ENCODE assay signal across 27 cellular contexts in genomic region chr7:41336981-41337380, GRCh38.
"Had no signal": no experiment of that assay in that cellular context is flagged by ENCODE, and none has a peak within 500 bp of the region (broad histone marks: within the 10 kb centered on the region; RNA-seq: fewer than 3 reads in every experiment).

No MANE protein-coding gene starts in this region.

- H3K4me1 ChIP-seq: breast epithelium, thyroid gland, upper lobe of right lung had no signal

- H3K4me3 Mint-ChIP-seq: activated CD4-positive, alpha-beta T cell treated with anti-CD3 and anti-CD28 coated beads for 36 hours; activated naive CD8-positive, alpha-beta T cell; activated T-cell treated with anti-CD3 and anti-CD28 coated beads, Interleukin-2, amount 50 U/mL, for 24 hours; activated T-helper 17 cell treated with anti-CD3 and anti-CD28 coated beads, Interleukin-2, amount 50 U/mL, for 72 hours; central memory CD8-positive, alpha-beta T cell; effector memory CD8-positive, alpha-beta T cell; memory B cell; naive thymus-derived CD4-positive, alpha-beta T cell; neural crest cell; WTC11 had no signal

- H3K9me3 ChIP-seq: breast epithelium, mucosa of descending colon, thyroid gland, upper lobe of right lung had no signal

- ATAC-seq: activated CD4-positive, alpha-beta T cell treated with anti-CD3 and anti-CD28 coated beads for 36 hours; activated T-helper 17 cell treated with anti-CD3 and anti-CD28 coated beads, Interleukin-2, amount 50 U/mL, for 72 hours; effector memory CD8-positive, alpha-beta T cell; left cardiac atrium; mucosa of descending colon; naive thymus-derived CD4-positive, alpha-beta T cell; stimulated activated naive CD8-positive, alpha-beta T cell treated with anti-CD3 and anti-CD28 coated beads, Interleukin-15, Interleukin-2, amounts not matched to agents 100 U/mL and 50 U/mL, for 24 hours; upper lobe of right lung; WTC11 had no signal

- H3K36me3 ChIP-seq: breast epithelium, thyroid gland, upper lobe of right lung had no signal

- H3K27me3 Mint-ChIP-seq: activated CD4-positive, alpha-beta T cell treated with anti-CD3 and anti-CD28 coated beads for 36 hours; activated naive CD8-positive, alpha-beta T cell; activated T-cell treated with anti-CD3 and anti-CD28 coated beads, Interleukin-2, amount 50 U/mL, for 24 hours; activated T-helper 17 cell treated with anti-CD3 and anti-CD28 coated beads, Interleukin-2, amount 50 U/mL, for 72 hours; central memory CD8-positive, alpha-beta T cell; effector memory CD8-positive, alpha-beta T cell; naive thymus-derived CD4-positive, alpha-beta T cell; progenitor cell of endocrine pancreas had no signal

- DNase-seq: activated CD4-positive, alpha-beta T cell treated with anti-CD3 and anti-CD28 coated beads for 36 hours; activated CD4-positive, alpha-beta T cell treated with anti-CD3 and anti-CD28 coated beads, Interleukin-2, amount 50 U/mL, for 4 hours; activated CD8-positive, alpha-beta memory T cell treated with anti-CD3 and anti-CD28 coated beads for 24 hours; activated CD8-positive, alpha-beta memory T cell treated with anti-CD3 and anti-CD28 coated beads, Interleukin-2, amount 50 U/mL, for 4 hours; activated T-cell treated with anti-CD3 and anti-CD28 coated beads, Interleukin-2, amount 50 U/mL, for 24 hours; dorsolateral prefrontal cortex; effector memory CD8-positive, alpha-beta T cell; foreskin melanocyte; left cardiac atrium; mucosa of descending colon; naive thymus-derived CD4-positive, alpha-beta T cell; retina; stimulated activated CD4-positive, alpha-beta T cell treated with anti-CD3 and anti-CD28 coated beads, Interleukin-4, amount 100 ng/mL, for 4 hours; stimulated activated naive CD8-positive, alpha-beta T cell treated with anti-CD3 and anti-CD28 coated beads, Interleukin-15, Interleukin-2, amounts not matched to agents 100 U/mL and 50 U/mL, for 24 hours; T-helper 1 cell; thyroid gland; upper lobe of right lung had no signal

- H3K9me3 Mint-ChIP-seq: activated T-helper 17 cell treated with anti-CD3 and anti-CD28 coated beads, Interleukin-2, amount 50 U/mL, for 72 hours; memory B cell; neural crest cell; WTC11 had no signal

- H3K36me3 Mint-ChIP-seq: activated naive CD8-positive, alpha-beta T cell; memory B cell; naive thymus-derived CD4-positive, alpha-beta T cell; WTC11 had no signal

- H3K27ac ChIP-seq: breast epithelium, dorsolateral prefrontal cortex, thyroid gland, upper lobe of right lung had no signal

- FAIRE-seq: colon, islet of Langerhans had no signal

- H3K4me1 Mint-ChIP-seq: activated CD4-positive, alpha-beta T cell treated with anti-CD3 and anti-CD28 coated beads for 36 hours; activated T-helper 17 cell treated with anti-CD3 and anti-CD28 coated beads, Interleukin-2, amount 50 U/mL, for 72 hours; central memory CD8-positive, alpha-beta T cell; memory B cell; neural crest cell; WTC11 had no signal

- H3K27ac Mint-ChIP-seq: activated CD4-positive, alpha-beta T cell treated with anti-CD3 and anti-CD28 coated beads for 36 hours; activated naive CD8-positive, alpha-beta T cell; activated T-cell treated with anti-CD3 and anti-CD28 coated beads, Interleukin-2, amount 50 U/mL, for 24 hours; activated T-helper 17 cell treated with anti-CD3 and anti-CD28 coated beads, Interleukin-2, amount 50 U/mL, for 72 hours; effector memory CD8-positive, alpha-beta T cell; memory B cell; naive thymus-derived CD4-positive, alpha-beta T cell; progenitor cell of endocrine pancreas; WTC11 had no signal

- H3K27me3 ChIP-seq: breast epithelium, thyroid gland, upper lobe of right lung had no signal

- H3K4me3 ChIP-seq: breast epithelium, dorsolateral prefrontal cortex, mucosa of descending colon, thyroid gland, upper lobe of right lung had no signal
